ENCODE assay signal across 1 cellular context in the genomic region with DNA sequence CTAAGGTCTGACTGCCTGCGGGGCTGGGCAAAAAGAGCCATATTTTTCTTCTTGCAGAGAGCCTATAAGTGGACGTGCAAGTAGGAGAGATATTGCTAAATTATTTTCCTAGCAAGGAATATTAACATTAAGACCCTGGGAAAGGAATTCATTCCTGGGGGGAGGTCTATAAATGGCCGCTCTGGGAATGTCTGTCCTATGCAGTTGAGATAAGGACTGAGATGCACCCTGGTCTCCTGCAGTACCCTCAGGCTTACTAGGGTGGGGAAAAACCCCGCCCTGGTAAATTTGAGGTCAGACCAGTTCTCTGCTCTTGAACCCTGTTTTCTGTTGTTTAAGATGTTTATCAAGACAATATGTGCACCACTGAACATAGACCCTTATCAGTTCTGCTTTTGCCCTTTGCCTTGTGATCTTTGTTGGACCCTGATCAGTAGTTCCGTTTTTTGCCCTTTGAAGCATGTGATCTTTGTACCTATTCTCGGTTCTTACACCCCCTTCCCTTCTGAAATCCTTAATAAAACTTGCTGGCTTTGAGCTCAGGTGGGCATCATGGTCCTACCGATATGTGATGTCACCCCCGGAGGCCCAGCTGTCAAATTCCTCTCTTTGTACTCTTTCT. TPM values are rescaled to one million over a fixed set of nuclear protein-coding genes. Genes with fewer than 3 reads are reported as not detected.
"Had no signal": no experiment of that assay in that cellular context is flagged by ENCODE, and none has a peak within 500 bp of the region (broad histone marks: within the 10 kb centered on the region; RNA-seq: fewer than 3 reads in every experiment).

No MANE protein-coding gene starts in this region.

RNA-seq across cellular contexts. Expression of a gene that starts 4.1 kb away (rescaled TPM):
- total RNA-seq: ascending aorta had no signal
